In genomic region chr1:241460098-241460873, GRCh38 we compare ENCODE assay signal across 15 cellular contexts.
"Had no signal": no experiment of that assay in that cellular context is flagged by ENCODE, and none has a peak within 500 bp of the region (broad histone marks: within the 10 kb centered on the region; RNA-seq: fewer than 3 reads in every experiment).

No MANE protein-coding gene starts in this region.

- H3K36me3 ChIP-seq: breast epithelium, gastrocnemius medialis, heart right ventricle, right lobe of liver, spleen, tibial nerve had no signal

- H3K4me1 ChIP-seq: breast epithelium, gastrocnemius medialis, heart right ventricle, psoas muscle, right lobe of liver, spleen had no signal

- H3K27ac ChIP-seq: breast epithelium, gastrocnemius medialis, heart right ventricle, psoas muscle, right lobe of liver, spleen had no signal

- DNase-seq: activated CD4-positive, alpha-beta memory T cell treated with anti-CD3 and anti-CD28 coated beads for 36 hours; activated CD4-positive, alpha-beta T cell treated with anti-CD3 and anti-CD28 coated beads for 1 hour; activated naive CD8-positive, alpha-beta T cell treated with anti-CD3 and anti-CD28 coated beads, Interleukin-2, amount 10 ng/mL, durations not matched to agents 7 days and 5 days; activated T-cell treated with anti-CD3 and anti-CD28 coated beads, Interleukin-2, amount 50 U/mL, for 72 hours; aorta; gastrocnemius medialis; heart right ventricle; left ventricle myocardium superior; nephron progenitor cell; psoas muscle; right lobe of liver; spleen; stimulated activated CD4-positive, alpha-beta T cell treated with anti-CD3 and anti-CD28 coated beads, Interleukin-1b, Interleukin-23, amount 100 ng/mL, for 48 hours had no signal

- H3K4me3 ChIP-seq: breast epithelium, gastrocnemius medialis, heart right ventricle, psoas muscle, right lobe of liver, spleen, tibial nerve had no signal

- H3K27me3 ChIP-seq: breast epithelium, gastrocnemius medialis, heart right ventricle, right lobe of liver, spleen, tibial nerve had no signal
